1 cellular context compared by ENCODE assay signal in genomic region chr4:32249040-32249439, GRCh38.
TF ChIP-seq lines count a peak whose summit lies in the region.

No MANE protein-coding gene starts in this region.

TF ChIP-seq in endothelial cell of umbilical vein, 7 proteins besides CTCF, POLR2A, EP300 and RAD21 (continued from another document):
- TF ChIP-seq FOS (IDR thresholded peaks at IDR 0.05; ENCODE audit: borderline replicate concordance, insufficient read depth, low read length) = no peak
- TF ChIP-seq GATA2 (IDR thresholded peaks at IDR 0.05; ENCODE audit: insufficient read depth, insufficient read length, low read depth, low read length) = no peak
- TF ChIP-seq MAX (IDR thresholded peaks at IDR 0.05; ENCODE audit: insufficient read depth, insufficient read length) = no peak
- no peak for TF ChIP-seq JUN (IDR thresholded peaks at IDR 0.05; ENCODE audit: borderline replicate concordance, insufficient read depth, insufficient read length, low read depth)
